10 cellular contexts compared by ENCODE assay signal in the genomic region with DNA sequence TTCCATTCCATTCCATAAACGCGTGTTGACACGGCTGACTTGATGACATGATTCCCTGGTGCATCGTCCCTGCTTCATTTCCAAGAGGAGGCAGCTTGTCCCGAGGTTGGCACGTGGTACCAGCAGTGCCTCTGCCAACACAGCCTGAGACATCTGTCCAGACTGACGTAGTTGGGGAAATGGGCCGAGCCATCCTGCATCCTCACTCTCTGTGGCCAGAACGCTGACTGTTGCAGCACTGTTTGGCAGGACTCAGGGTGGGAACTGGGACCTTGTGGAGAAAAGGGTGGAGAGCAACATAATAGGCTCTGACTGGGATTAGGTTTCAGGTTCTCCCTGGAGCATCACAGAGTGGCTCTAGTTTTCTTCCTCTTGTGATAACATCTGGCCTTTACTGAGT.
DNase-seq lines count a peak whose midpoint lies in the region; ATAC-seq and TF ChIP-seq lines count a peak whose summit lies in the region.
"Had no signal": no experiment of that assay in that cellular context is flagged by ENCODE, and none has a peak within 500 bp of the region (broad histone marks: within the 10 kb centered on the region; RNA-seq: fewer than 3 reads in every experiment).

No MANE protein-coding gene starts in this region.

- WGBS in lower leg skin, 2 donors = 42 to 50% methylated on average over 9 of the region's 9 CpGs

- H3K4me3 ChIP-seq in lower leg skin (ENCODE audit: low read depth, poor library complexity, severe bottlenecking) (no peak overlapping the region), thoracic aorta (no peak overlapping the region)

- intact Hi-C loops in lower leg skin (cut with DNase I; ENCODE audit: low total_unique reads) = no loop called here

- peak overlapping the region; percentile 48 to 66 for H3K27ac ChIP-seq in thoracic aorta

- no peaks in the 10 kb centered on the region for H3K9me3 ChIP-seq in thoracic aorta

- ATAC-seq in thoracic aorta (ENCODE audit: insufficient number of reproducible peaks, low FRiP score, low read depth) (peak; percentile 44), HG02852 (IDR thresholded peaks at IDR 0.05; ENCODE audit: unreplicated experiment) (no peak)
- ATAC-seq: activated CD8-positive, alpha-beta T cell treated with anti-CD3 and anti-CD28 coated beads, Interleukin-2, amount 10 ng/mL, durations not matched to agents 7 days and 5 days; HCT116 had no signal

- H3K36me3 ChIP-seq in thoracic aorta = no peaks in the 10 kb centered on the region

- TF ChIP-seq CTCF in lower leg skin (IDR thresholded peaks at IDR 0.05) = no peak
- TF ChIP-seq CTCF in thoracic aorta (IDR thresholded peaks at IDR 0.05) = no peak

- peaks cover 18 to 67% of the 10 kb centered on the region in 2 donors for H3K4me1 ChIP-seq in thoracic aorta (ENCODE audit: control insufficient read depth in 1 of 2, low read depth in 2 of 2)

- TF ChIP-seq POLR2A in lower leg skin (IDR thresholded peaks at IDR 0.05) = no peak

- peak; percentile 40 for DNase-seq in NCI-H1092 treated with DMSO at 0.1 percent for 48 hours (lab: John Stamatoyannopoulos, UW)
- DNase-seq in cerebellum (ENCODE audit: low spot score) = peak; percentile 74
- DNase-seq in lower leg skin (ENCODE audit: low spot score in 2 of 2) = peak; percentile 79 to 97
- DNase-seq in thoracic aorta (ENCODE audit: low spot score) = peak; percentile 71
- no peak for DNase-seq in ACHN
- DNase-seq in kidney tubule cell (ENCODE audit: low spot score) = no peak
- no peak for DNase-seq in SW 1271 (lab: John Stamatoyannopoulos, UW)
- DNase-seq: activated CD8-positive, alpha-beta T cell treated with anti-CD3 and anti-CD28 coated beads, Interleukin-2, amount 10 ng/mL, durations not matched to agents 7 days and 5 days had no signal

- H3K27me3 ChIP-seq in thoracic aorta (replicated peaks; ENCODE audit: insufficient read depth) = no peaks in the 10 kb centered on the region

- in situ Hi-C loops in ACHN (cut with HindIII; ENCODE audit: low pct_ligation_motif_present, low pct_unique_long_range_greater_than_20kb, low sequenced_read_pairs) = no loop called here

Comparison
In these comparisons a context has a peak if more than half of its experiments do, and no peak if none do; other contexts are left out.
1. DNase-seq: peak in NCI-H1092 treated with DMSO at 0.1 percent for 48 hours (single experiment), cerebellum (single experiment), lower leg skin (2 of 2) and thoracic aorta (single experiment); none in ACHN (single experiment), kidney tubule cell (single experiment) and SW 1271 (0 of 2).